ENCODE assay signal across 34 cellular contexts in the genomic region with DNA sequence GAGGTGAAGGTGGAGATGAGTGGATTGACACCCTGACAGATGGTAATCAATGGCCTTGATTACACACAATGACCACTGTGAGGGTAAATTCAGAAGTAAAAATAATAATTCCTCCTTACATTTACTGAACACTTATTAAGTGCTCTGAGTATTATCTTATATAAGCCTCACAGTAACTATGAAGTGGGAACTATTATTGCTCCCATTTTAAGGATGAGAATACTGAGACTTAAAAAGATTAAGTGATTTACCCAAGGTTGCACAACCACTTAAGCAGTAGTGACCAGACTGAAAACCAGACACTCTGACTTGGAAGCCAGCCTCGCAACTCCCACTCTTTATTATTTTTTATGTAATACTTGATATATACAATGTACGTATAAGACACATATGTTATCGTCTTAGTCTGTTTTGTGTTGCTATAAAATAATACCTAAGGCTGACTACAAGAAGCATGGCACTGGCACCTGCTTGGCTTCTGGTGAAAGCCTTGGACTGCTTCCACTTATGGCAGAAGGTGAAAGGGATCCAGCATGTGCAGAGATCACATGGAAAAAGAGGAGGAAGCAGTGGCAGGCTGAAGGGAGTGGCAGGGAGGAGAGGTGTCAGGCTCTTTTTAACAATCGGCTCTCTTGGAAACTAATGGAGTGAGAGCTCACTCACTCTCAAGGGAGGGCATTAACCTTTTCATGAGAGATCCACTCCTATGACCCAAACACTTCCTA.
"Had no signal": no experiment of that assay in that cellular context is flagged by ENCODE, and none has a peak within 500 bp of the region (broad histone marks: within the 10 kb centered on the region; RNA-seq: fewer than 3 reads in every experiment).

No MANE protein-coding gene starts in this region.

- H3K27me3 ChIP-seq: adrenal gland, body of pancreas, breast epithelium, MG63, Peyer's patch, SJSA1 had no signal

- H3K27ac ChIP-seq: adrenal gland, body of pancreas, breast epithelium, Peyer's patch, SJSA1 had no signal

- FAIRE-seq: astrocyte, colon, TTC549 had no signal

- H3K4me3 ChIP-seq: adrenal gland, body of pancreas, breast epithelium, MG63, Peyer's patch, SJSA1 had no signal

- DNase-seq: activated CD4-positive, alpha-beta memory T cell treated with anti-CD3 and anti-CD28 coated beads for 36 hours; activated CD4-positive, alpha-beta T cell treated with anti-CD3 and anti-CD28 coated beads, Interleukin-2, amount 10 ng/mL, durations not matched to agents 7 days and 5 days; activated CD8-positive, alpha-beta memory T cell treated with anti-CD3 and anti-CD28 coated beads, Interleukin-2, amount 50 U/mL, for 4 hours; activated gamma-delta T cell treated with Interleukin-2 at 50 U/mL for 16 hours; activated naive CD4-positive, alpha-beta T cell treated with anti-CD3 and anti-CD28 coated beads for 36 hours; activated T-cell treated with anti-CD3 and anti-CD28 coated beads for 4 hours; activated T-cell treated with anti-CD3 and anti-CD28 coated beads, Interleukin-2, amount 50 U/mL, for 4 hours; adrenal gland; body of pancreas; cerebellar nuclear complex; Karpas-422; MG63; NCI-H1048; NCI-H1105 treated with DMSO at 0.1 percent for 48 hours; NCI-H1436; NCI-H1694; NCI-H2029 treated with DMSO at 0.1 percent for 48 hours; NCI-H2107; NCI-H345; NCI-H510A; NCI-H526; NCI-H82; NK-92 treated with Interleukin-12 subunit alpha and Interleukin-12 subunit beta, amount 100 ng/mL, for 24 hours; PC-3; Peyer's patch; RPMI8226; SHP77 treated with DMSO at 0.1 percent for 48 hours; SK-N-SH had no signal

- H3K36me3 ChIP-seq: adrenal gland, breast epithelium, MG63, Peyer's patch, SJSA1 had no signal

- H3K9me3 ChIP-seq: adrenal gland, Peyer's patch, SJSA1, SK-N-SH had no signal

- ATAC-seq: activated naive CD4-positive, alpha-beta T cell treated with anti-CD3 and anti-CD28 coated beads, Interleukin-2, amount 50 U/mL, for 72 hours; activated T-cell treated with anti-CD3 and anti-CD28 coated beads, Interleukin-2, amount 50 U/mL, for 4 hours; body of pancreas; PC-3 had no signal

- H3K4me1 ChIP-seq: adrenal gland, body of pancreas, breast epithelium, Peyer's patch, SJSA1 had no signal
